ENCODE assay signal across 18 cellular contexts in the genomic region with DNA sequence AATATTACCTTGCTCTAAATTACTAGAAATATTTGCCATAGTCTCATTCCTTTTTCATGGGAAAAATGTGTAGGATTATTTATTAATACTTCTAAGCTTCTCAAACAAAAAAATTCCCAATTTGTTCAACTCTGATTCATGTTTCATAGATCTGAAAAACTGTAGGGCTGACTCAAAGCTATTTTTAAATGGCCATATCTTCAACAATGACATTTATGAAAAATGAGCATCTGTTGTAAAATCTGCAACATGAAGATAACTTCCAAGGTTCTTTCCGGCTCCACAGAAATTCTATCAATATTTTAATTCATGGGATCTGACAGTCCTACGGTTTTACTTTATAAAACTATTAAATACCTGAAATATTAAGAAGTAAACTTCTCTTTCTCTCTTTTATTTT.
DNase-seq lines count a peak whose midpoint lies in the region; ATAC-seq, FAIRE-seq and TF ChIP-seq lines count a peak whose summit lies in the region.
"Had no signal": no experiment of that assay in that cellular context is flagged by ENCODE, and none has a peak within 500 bp of the region (broad histone marks: within the 10 kb centered on the region; RNA-seq: fewer than 3 reads in every experiment).

No MANE protein-coding gene starts in this region.

- peak; percentile 11 for DNase-seq in LHCN-M2 (ENCODE audit: low read depth)
- DNase-seq in astrocyte (ENCODE audit: low read depth) = peak; percentile 29
- DNase-seq in DMS114 treated with DMSO at 0.1 percent for 48 hours (lab: John Stamatoyannopoulos, UW; ENCODE audit: unreplicated experiment) = no peak
- DNase-seq: C1 segment of cervical spinal cord; Caco-2; CD4-positive, CD25-positive, alpha-beta regulatory T cell; CD8-positive, alpha-beta T cell; DMS79; EL; GDM1; GM23248; H7; HCEC 1CT had no signal

- no peak overlapping the region for H2AFZ ChIP-seq in astrocyte (ENCODE audit: low read depth, low read length)
- H2AFZ ChIP-seq: GM23248 had no signal

- H3K4me3 ChIP-seq in astrocyte (ENCODE audit: insufficient read depth, low read depth, low read length) = no peak overlapping the region
- H3K4me3 ChIP-seq: GM12878, GM23248 had no signal

- ATAC-seq in HG03565 (IDR thresholded peaks at IDR 0.05; ENCODE audit: unreplicated experiment) = no peak
- ATAC-seq in HG03135 (IDR thresholded peaks at IDR 0.05; ENCODE audit: unreplicated experiment) = no peak
- ATAC-seq: CD8-positive, alpha-beta T cell; GM12878 had no signal

- H3K36me3 ChIP-seq in astrocyte (ENCODE audit: insufficient read depth, low read length) = no peaks in the 10 kb centered on the region

- H3K4me1 Mint-ChIP-seq in astrocyte (ENCODE audit: low read depth, unreplicated experiment) = no peaks in the 10 kb centered on the region
- H3K4me1 Mint-ChIP-seq: CD4-positive, CD25-positive, alpha-beta regulatory T cell had no signal

- no peak overlapping the region for H3K4me2 ChIP-seq in astrocyte (ENCODE audit: low read length)

- H3K27ac ChIP-seq in astrocyte (ENCODE audit: low read depth, low read length) = no peak overlapping the region
- H3K27ac ChIP-seq: GM23248 had no signal

- TF ChIP-seq CTCF in astrocyte (IDR thresholded peaks at IDR 0.05; ENCODE audit: insufficient read depth, low read depth, low read length) = no peak

- H3K79me2 ChIP-seq in astrocyte (ENCODE audit: insufficient read depth, low read length) = no peaks in the 10 kb centered on the region

- no peaks in the 10 kb centered on the region for H4K20me1 ChIP-seq in astrocyte (ENCODE audit: insufficient read depth, low read length)

- H3K9me3 Mint-ChIP-seq in astrocyte (ENCODE audit: unreplicated experiment) = no peaks in the 10 kb centered on the region
- H3K9me3 Mint-ChIP-seq: CD8-positive, alpha-beta T cell had no signal

- no peaks in the 10 kb centered on the region for H3K27me3 ChIP-seq in astrocyte (ENCODE audit: insufficient read depth, low read length)

- no peak overlapping the region for H3K27ac Mint-ChIP-seq in astrocyte (ENCODE audit: unreplicated experiment)
- H3K27ac Mint-ChIP-seq: CD4-positive, CD25-positive, alpha-beta regulatory T cell; CD8-positive, alpha-beta T cell had no signal

- H3K9me3 ChIP-seq in astrocyte (ENCODE audit: insufficient read depth, low read depth, low read length) = no peaks in the 10 kb centered on the region
- H3K9me3 ChIP-seq: Caco-2 had no signal

- H3K27me3 Mint-ChIP-seq in astrocyte (ENCODE audit: low read depth, unreplicated experiment) = no peaks in the 10 kb centered on the region
- H3K27me3 Mint-ChIP-seq: CD4-positive, CD25-positive, alpha-beta regulatory T cell had no signal

- H3K9ac ChIP-seq in astrocyte (ENCODE audit: low read length) = no peak overlapping the region
- H3K9ac ChIP-seq: GM23248 had no signal

- FAIRE-seq in astrocyte (lab: Jason Lieb, UNC) = no peak
- FAIRE-seq in islet of Langerhans (lab: Jason Lieb, UNC) = peak; percentile 62
- FAIRE-seq: GM12878, GM19239 had no signal

- H3K4me1 ChIP-seq in astrocyte (ENCODE audit: insufficient read depth, low read length) = peaks cover 3% of the 10 kb centered on the region
- H3K4me1 ChIP-seq: Caco-2 had no signal

- no peak overlapping the region for H3K4me3 Mint-ChIP-seq in astrocyte (ENCODE audit: unreplicated experiment)
- H3K4me3 Mint-ChIP-seq: CD4-positive, CD25-positive, alpha-beta regulatory T cell; CD8-positive, alpha-beta T cell had no signal

- no peaks in the 10 kb centered on the region for H3K36me3 Mint-ChIP-seq in astrocyte (ENCODE audit: low read depth, unreplicated experiment)
- H3K36me3 Mint-ChIP-seq: CD4-positive, CD25-positive, alpha-beta regulatory T cell; CD8-positive, alpha-beta T cell had no signal
